ENCODE assay signal across 31 cellular contexts in genomic region chr4:8347660-8348059, GRCh38.
"Had no signal": no experiment of that assay in that cellular context is flagged by ENCODE, and none has a peak within 500 bp of the region (broad histone marks: within the 10 kb centered on the region; RNA-seq: fewer than 3 reads in every experiment).

No MANE protein-coding gene starts in this region.

- H3K27me3 ChIP-seq: ascending aorta, cardiac muscle cell, heart right ventricle, neutrophil, ovary had no signal

- H3K4me1 Mint-ChIP-seq: activated CD8-positive, alpha-beta memory T cell treated with anti-CD3 and anti-CD28 coated beads, Interleukin-2, amount 10 ng/mL, durations not matched to agents 7 days and 5 days; stimulated activated memory B cell treated with anti-CD40 and anti-IgM and Interleukin-4, amounts not matched to agents 10 μg/mL and 1 μg/mL and 100 μg/mL, for 72 hours; stimulated activated naive CD8-positive, alpha-beta T cell treated with anti-CD3 and anti-CD28 coated beads, Interleukin-15, amount 100 ng/mL, for 72 hours had no signal

- H3K36me3 Mint-ChIP-seq: activated CD8-positive, alpha-beta memory T cell treated with anti-CD3 and anti-CD28 coated beads, Interleukin-2, amount 10 ng/mL, durations not matched to agents 7 days and 5 days; activated naive CD8-positive, alpha-beta T cell; brain; natural killer cell treated with Interleukin-12 subunit alpha and Interleukin-12 subunit beta and Interleukin-15 and Interleukin-18, amount 100 ng/mL, for 72 hours; stimulated activated memory B cell treated with anti-CD40 and anti-IgM and Interleukin-4, amounts not matched to agents 10 μg/mL and 1 μg/mL and 100 μg/mL, for 72 hours had no signal

- H3K27me3 Mint-ChIP-seq: activated CD8-positive, alpha-beta memory T cell treated with anti-CD3 and anti-CD28 coated beads, Interleukin-2, amount 10 ng/mL, durations not matched to agents 7 days and 5 days; brain; natural killer cell treated with Interleukin-12 subunit alpha and Interleukin-12 subunit beta and Interleukin-15 and Interleukin-18, amount 100 ng/mL, for 72 hours had no signal

- ATAC-seq: activated CD8-positive, alpha-beta memory T cell treated with anti-CD3 and anti-CD28 coated beads, Interleukin-2, amount 10 ng/mL, durations not matched to agents 7 days and 5 days; activated CD8-positive, alpha-beta T cell treated with anti-CD3 and anti-CD28 coated beads for 36 hours; esophagus mucosa; lower lobe of right lung; stimulated activated naive CD8-positive, alpha-beta T cell treated with anti-CD3 and anti-CD28 coated beads, Interleukin-15, amount 100 ng/mL, for 72 hours; T-helper 17 cell had no signal

- H3K4me2 ChIP-seq: smooth muscle cell had no signal

- H3K27ac Mint-ChIP-seq: activated CD8-positive, alpha-beta memory T cell treated with anti-CD3 and anti-CD28 coated beads, Interleukin-2, amount 10 ng/mL, durations not matched to agents 7 days and 5 days; activated CD8-positive, alpha-beta T cell treated with anti-CD3 and anti-CD28 coated beads for 36 hours; activated naive CD8-positive, alpha-beta T cell; activated T-helper 2 cell treated with anti-CD3 and anti-CD28 coated beads, Interferon-gamma antibody, Interleukin-2, Interleukin-4, amounts not matched to agents 10 μg/mL and 5 μg/mL and 100 μg/mL, durations not matched to agents 14 hours and 24 hours and 36 hours; brain; natural killer cell treated with Interleukin-12 subunit alpha and Interleukin-12 subunit beta and Interleukin-15 and Interleukin-18, amount 100 ng/mL, for 72 hours; stimulated activated memory B cell treated with anti-CD40 and anti-IgM and Interleukin-4, amounts not matched to agents 10 μg/mL and 1 μg/mL and 100 μg/mL, for 72 hours; T-helper 17 cell had no signal

- DNase-seq: activated CD4-positive, alpha-beta T cell treated with anti-CD3 and anti-CD28 coated beads for 1 hour; activated CD4-positive, alpha-beta T cell treated with anti-CD3 and anti-CD28 coated beads, Interleukin-2, amount 50 U/mL, for 1 hour; activated CD8-positive, alpha-beta memory T cell treated with anti-CD3 and anti-CD28 coated beads, Interleukin-2, amount 10 ng/mL, durations not matched to agents 7 days and 5 days; activated CD8-positive, alpha-beta T cell treated with anti-CD3 and anti-CD28 coated beads for 36 hours; activated naive CD4-positive, alpha-beta T cell treated with Interleukin-2 at 50 U/mL for 16 hours; activated T-cell treated with anti-CD3 and anti-CD28 coated beads, Interleukin-2, amount 50 U/mL, for 48 hours; foreskin melanocyte; heart right ventricle; lower lobe of right lung; mesenchymal stem cell; retina; stimulated activated CD4-positive, alpha-beta T cell treated with anti-CD3 and anti-CD28 coated beads, Interleukin-1b, Interleukin-23, amount 100 ng/mL, for 48 hours; stimulated activated CD4-positive, alpha-beta T cell treated with anti-CD3 and anti-CD28 coated beads, Interleukin-4, amount 100 ng/mL, for 4 hours; stimulated activated CD8-positive, alpha-beta memory T cell treated with anti-CD3 and anti-CD28 coated beads, Interleukin-4, amount 100 ng/mL, for 48 hours; stimulated activated naive CD8-positive, alpha-beta T cell treated with anti-CD3 and anti-CD28 coated beads, Interleukin-15, amount 100 ng/mL, for 72 hours; T-helper 17 cell; T1000; trophoblast cell had no signal

- H3K4me3 ChIP-seq: ascending aorta, cardiac muscle cell, heart right ventricle, lower lobe of right lung, ovary, prostate gland, SK-N-MC, smooth muscle cell had no signal

- H3K36me3 ChIP-seq: ascending aorta, cardiac muscle cell, heart right ventricle, lower lobe of right lung, neutrophil, ovary, prostate gland had no signal

- H3K4me3 Mint-ChIP-seq: activated CD8-positive, alpha-beta memory T cell treated with anti-CD3 and anti-CD28 coated beads, Interleukin-2, amount 10 ng/mL, durations not matched to agents 7 days and 5 days; activated CD8-positive, alpha-beta T cell treated with anti-CD3 and anti-CD28 coated beads for 36 hours; activated naive CD8-positive, alpha-beta T cell; brain; natural killer cell treated with Interleukin-12 subunit alpha and Interleukin-12 subunit beta and Interleukin-15 and Interleukin-18, amount 100 ng/mL, for 72 hours; stimulated activated memory B cell treated with anti-CD40 and anti-IgM and Interleukin-4, amounts not matched to agents 10 μg/mL and 1 μg/mL and 100 μg/mL, for 72 hours; stimulated activated naive CD8-positive, alpha-beta T cell treated with anti-CD3 and anti-CD28 coated beads, Interleukin-15, amount 100 ng/mL, for 72 hours; T-helper 17 cell had no signal

- H3K27ac ChIP-seq: ascending aorta, cardiac muscle cell, lower lobe of right lung, neutrophil, prostate gland, SK-N-MC had no signal

- H3K9me3 ChIP-seq: ascending aorta, heart right ventricle, lower lobe of right lung, neutrophil, ovary, prostate gland had no signal

- H3K9me3 Mint-ChIP-seq: activated CD8-positive, alpha-beta T cell treated with anti-CD3 and anti-CD28 coated beads for 36 hours; activated T-helper 2 cell treated with anti-CD3 and anti-CD28 coated beads, Interferon-gamma antibody, Interleukin-2, Interleukin-4, amounts not matched to agents 10 μg/mL and 5 μg/mL and 100 μg/mL, durations not matched to agents 14 hours and 24 hours and 36 hours; natural killer cell treated with Interleukin-12 subunit alpha and Interleukin-12 subunit beta and Interleukin-15 and Interleukin-18, amount 100 ng/mL, for 72 hours; stimulated activated memory B cell treated with anti-CD40 and anti-IgM and Interleukin-4, amounts not matched to agents 10 μg/mL and 1 μg/mL and 100 μg/mL, for 72 hours; stimulated activated naive CD8-positive, alpha-beta T cell treated with anti-CD3 and anti-CD28 coated beads, Interleukin-15, amount 100 ng/mL, for 72 hours had no signal
